ENCODE assay signal across 17 cellular contexts in the genomic region with DNA sequence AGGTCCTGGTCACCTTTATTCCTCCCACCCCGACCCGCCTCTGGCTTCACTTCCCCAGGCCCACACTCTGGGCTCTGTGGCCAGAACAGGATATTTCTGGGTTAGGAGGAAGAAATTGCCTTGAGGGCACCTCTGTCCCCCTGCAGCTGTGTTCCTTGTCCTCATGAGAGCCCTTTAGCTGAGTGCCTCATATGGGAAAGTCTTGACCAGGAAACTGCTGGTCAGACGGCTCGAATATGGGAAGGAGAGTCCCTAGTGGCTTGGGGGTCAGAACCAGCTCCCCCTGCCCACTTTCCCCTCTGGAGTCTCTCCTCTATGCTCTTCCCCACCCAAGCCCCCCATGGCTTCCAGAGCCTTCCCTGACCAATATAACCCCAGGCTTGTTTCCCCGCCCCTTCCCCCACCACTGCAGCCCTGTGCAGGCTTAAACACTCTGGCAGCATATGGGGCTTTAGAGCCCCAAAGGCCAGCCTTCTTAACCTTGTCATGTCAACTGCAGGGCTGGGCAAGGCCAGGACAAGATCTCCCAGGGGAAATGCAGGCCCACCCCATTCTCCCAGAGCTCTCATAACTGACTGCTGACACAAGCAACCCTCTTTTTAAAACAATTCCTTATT. TPM values are rescaled to one million over a fixed set of nuclear protein-coding genes. Genes with fewer than 3 reads are reported as not detected.
A peak's percentile ranks its signal among the peaks of the same experiment; 100 is the strongest.
DNase-seq lines count a peak whose midpoint lies in the region; ATAC-seq lines count a peak whose summit lies in the region.
"Had no signal": no experiment of that assay in that cellular context is flagged by ENCODE, and none has a peak within 500 bp of the region (broad histone marks: within the 10 kb centered on the region; RNA-seq: fewer than 3 reads in every experiment).

No MANE protein-coding gene starts in this region.

- peaks cover 9% of the 10 kb centered on the region for H3K36me3 ChIP-seq in HUES48 (ENCODE audit: control insufficient read depth, insufficient read depth, low read length)
- H3K36me3 ChIP-seq: ovary, uterus had no signal

- H3K4me1 ChIP-seq in HUES48 (ENCODE audit: control insufficient read depth, insufficient read depth, low read length) = no peaks in the 10 kb centered on the region
- H3K4me1 ChIP-seq in right cardiac atrium (ENCODE audit: control insufficient read depth, insufficient read depth, low read length) = peaks cover 5% of the 10 kb centered on the region
- H3K4me1 ChIP-seq: uterus had no signal

- no peaks in the 10 kb centered on the region for H3K27me3 ChIP-seq in HUES48 (ENCODE audit: control insufficient read depth, insufficient read depth, low read length)
- H3K27me3 ChIP-seq in right cardiac atrium (ENCODE audit: control insufficient read depth, insufficient read depth) = no peaks in the 10 kb centered on the region
- H3K27me3 ChIP-seq: ovary, uterus had no signal

- intact Hi-C loops in right cardiac atrium (cut with DNase I) = loop anchor here in 2 of 4 donors (5.0 to 10.0 kb wide), 3 partner anchors 298 to 651 kb away; no protein-coding TSS in a partner anchor

- 69% methylated on average over 5 of the region's 5 CpGs for WGBS in right cardiac atrium

- H3K9ac ChIP-seq in HUES48 (ENCODE audit: low read depth, low read length) = no peak overlapping the region

- DNase-seq in right cardiac atrium (no peak), substantia nigra (lab: John Stamatoyannopoulos, UW) (no peak), hepatic stellate cell (ENCODE audit: low spot score) (no peak), AG08395 (ENCODE audit: low spot score) (no peak)
- DNase-seq: activated CD4-positive, alpha-beta T cell treated with anti-CD3 and anti-CD28 coated beads, Interleukin-2, amount 50 U/mL, for 1 hour; activated naive CD8-positive, alpha-beta T cell treated with anti-CD3 and anti-CD28 coated beads, Interleukin-2, amount 50 U/mL, for 24 hours; activated T-cell treated with anti-CD3 and anti-CD28 coated beads, Interleukin-2, amount 50 U/mL, for 4 hours; HFFc6; Kasumi-1; ovary; stimulated activated naive B cell treated with anti-CD40 and anti-IgM and Interleukin-4, amounts not matched to agents 10 μg/mL and 1 μg/mL and 100 μg/mL, for 72 hours; T-helper 9 cell had no signal

- H3K9me3 ChIP-seq in HUES48 (ENCODE audit: control insufficient read depth, insufficient read depth, low read length) = no peaks in the 10 kb centered on the region
- no peaks in the 10 kb centered on the region for H3K9me3 ChIP-seq in right cardiac atrium (ENCODE audit: control insufficient read depth, low read length)
- H3K9me3 ChIP-seq: ovary, uterus had no signal

- peak overlapping the region; percentile 23 for H3K27ac ChIP-seq in HUES48 (ENCODE audit: low read depth, low read length)
- H3K27ac ChIP-seq in cingulate gyrus (ENCODE audit: low read depth, low read length) = peak overlapping the region; percentile 49
- H3K27ac ChIP-seq in right cardiac atrium (ENCODE audit: low read length) = no peak overlapping the region
- peak overlapping the region; percentile 18 for H3K27ac ChIP-seq in substantia nigra (ENCODE audit: low read depth, low read length, poor library complexity, severe bottlenecking)
- H3K27ac ChIP-seq: ovary had no signal

- no peak overlapping the region for H3K4me3 ChIP-seq in HUES48 (ENCODE audit: low read depth, low read length)
- no peak overlapping the region for H3K4me3 ChIP-seq in right cardiac atrium (ENCODE audit: low read length)
- H3K4me3 ChIP-seq: ovary, uterus had no signal

- ATAC-seq in right cardiac atrium (peak; percentile 2 to 3), HG02571 (IDR thresholded peaks at IDR 0.05; ENCODE audit: unreplicated experiment) (no peak), HG03280 (IDR thresholded peaks at IDR 0.05; ENCODE audit: unreplicated experiment) (no peak)
- ATAC-seq: activated naive CD8-positive, alpha-beta T cell treated with anti-CD3 and anti-CD28 coated beads, Interleukin-2, amount 50 U/mL, for 24 hours; activated T-cell treated with anti-CD3 and anti-CD28 coated beads, Interleukin-2, amount 50 U/mL, for 4 hours; stimulated activated naive B cell treated with anti-CD40 and anti-IgM and Interleukin-4, amounts not matched to agents 10 μg/mL and 1 μg/mL and 100 μg/mL, for 72 hours had no signal

RNA-seq across cellular contexts. Expression of a gene that starts 36.4 kb away (rescaled TPM):
- total RNA-seq in right cardiac atrium = 10 to 100 TPM; 24.9 to 29.9 (median 28.4) TPM
- 20.2 TPM for polyA plus RNA-seq in right cardiac atrium

RNA-seq across cellular contexts. Expression of a gene that starts 42.9 kb away (rescaled TPM):
- total RNA-seq in right cardiac atrium = 10 to 100 TPM in 2 of 4 donors, 1 to 10 TPM in 2; 4.9 to 12.8 (median 8.6) TPM
- 10.2 TPM for polyA plus RNA-seq in right cardiac atrium
- total RNA-seq: HFFc6 had no signal

RNA-seq across cellular contexts. Expression of a gene that starts 45.3 kb away (rescaled TPM):
- 10 to 100 TPM; 11.8 to 14.2 (median 13.5) TPM for total RNA-seq in right cardiac atrium
- 26.7 TPM for polyA plus RNA-seq in right cardiac atrium

RNA-seq across cellular contexts. Expression of a gene that starts 55.1 kb away (rescaled TPM):
- total RNA-seq in right cardiac atrium = 10 to 100 TPM; 27.7 to 35.8 (median 29.5) TPM
- polyA plus RNA-seq in right cardiac atrium = 22.6 TPM

Comparison
In these comparisons a context has a peak if more than half of its experiments do, and no peak if none do; other contexts are left out.
1. ATAC-seq: peak in right cardiac atrium (2 of 2); none in HG02571 (single experiment) and HG03280 (single experiment).